In genomic region chr6:148612043-148612442, GRCh38 we compare ENCODE assay signal across 1 cellular context.
TF ChIP-seq lines count a peak whose summit lies in the region.

No MANE protein-coding gene starts in this region.

TF ChIP-seq in GM23338, 12 proteins besides CTCF, POLR2A, EP300 and RAD21 (continued from another document):
- TF ChIP-seq REST (IDR thresholded peaks at IDR 0.05; ENCODE audit: unreplicated experiment) (no peak), EZH2 (IDR thresholded peaks at IDR 0.05; ENCODE audit: low read depth, unreplicated experiment) (no peak), CREB1 (CRISPR knock-in tag; IDR thresholded peaks at IDR 0.05; ENCODE audit: low read depth) (no peak), POLR2AphosphoS5 (IDR thresholded peaks at IDR 0.05; ENCODE audit: low read depth) (no peak), STAT1 (IDR thresholded peaks at IDR 0.05; ENCODE audit: unreplicated experiment) (no peak), ETS1 (IDR thresholded peaks at IDR 0.05) (no peak), EZH2phosphoT487 (IDR thresholded peaks at IDR 0.05; ENCODE audit: unreplicated experiment) (no peak), ZNF331 (CRISPR knock-in tag; IDR thresholded peaks at IDR 0.05; ENCODE audit: low read depth) (no peak)
